In the genomic region with DNA sequence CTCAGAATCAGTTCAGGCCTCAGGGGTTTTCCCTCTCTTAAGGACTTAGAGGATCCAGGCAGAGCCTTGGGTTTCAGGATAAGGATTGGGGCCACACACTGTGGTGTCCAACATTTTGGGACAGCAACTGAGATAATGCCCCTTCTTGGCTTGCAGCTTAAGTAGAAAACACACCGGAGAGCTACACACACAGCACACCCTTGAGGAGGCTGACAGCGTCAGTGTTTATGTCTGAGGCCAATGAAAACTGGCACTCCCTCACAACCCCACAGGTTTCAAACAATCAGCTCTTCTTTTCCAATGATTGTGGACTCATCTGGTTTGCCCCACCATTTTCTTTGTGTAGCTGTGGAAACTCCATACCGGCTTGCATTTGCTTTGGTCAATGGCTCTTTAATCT, we compare ENCODE assay signal across 21 cellular contexts.
DNase-seq lines count a peak whose midpoint lies in the region; ATAC-seq and TF ChIP-seq lines count a peak whose summit lies in the region.
"Had no signal": no experiment of that assay in that cellular context is flagged by ENCODE, and none has a peak within 500 bp of the region (broad histone marks: within the 10 kb centered on the region; RNA-seq: fewer than 3 reads in every experiment).

No MANE protein-coding gene starts in this region.

- no peaks in the 10 kb centered on the region for H3K79me2 ChIP-seq in OCI-LY7 (ENCODE audit: insufficient read depth, low read depth, low read length)
- H3K79me2 ChIP-seq in neural progenitor cell (ENCODE audit: low read depth) = no peaks in the 10 kb centered on the region
- H3K79me2 ChIP-seq in MM.1S (ENCODE audit: low read length) = no peaks in the 10 kb centered on the region

- H3K9me2 ChIP-seq in OCI-LY7 (ENCODE audit: insufficient read depth, low read length) = no peaks in the 10 kb centered on the region
- H3K9me2 ChIP-seq in MM.1S (replicated peaks; ENCODE audit: insufficient read depth, low read length) = no peaks in the 10 kb centered on the region
- H3K9me2 ChIP-seq: SK-N-SH had no signal

- TF ChIP-seq EP300 in Ishikawa (IDR thresholded peaks at IDR 0.05; ENCODE audit: borderline replicate concordance) = no peak

- H3K4me1 Mint-ChIP-seq in neural progenitor cell = peaks cover 12% of the 10 kb centered on the region

- POLR2A ChIA-PET in OCI-LY7 (lab: Charles Lee) = interaction anchor here (2.4 kb wide), 1 partner anchor 39 kb away, joined by 5 read pairs; no protein-coding TSS in a partner anchor

- BruUV-seq in OCI-LY7 (replicated peaks; lab: Mats Ljungman, UMichigan) = no TSS peak

- H4K20me1 ChIP-seq in OCI-LY7 (ENCODE audit: insufficient read depth, low read length) (no peaks in the 10 kb centered on the region), neural progenitor cell (ENCODE audit: low read depth) (no peaks in the 10 kb centered on the region), MM.1S (ENCODE audit: insufficient read depth, low read length) (no peaks in the 10 kb centered on the region)

- H3K4me1 ChIP-seq in OCI-LY7 (ENCODE audit: insufficient read depth, low read length, poor library complexity, severe bottlenecking) (no peaks in the 10 kb centered on the region), neural progenitor cell (peaks cover 9% of the 10 kb centered on the region), MM.1S (ENCODE audit: low read length) (no peaks in the 10 kb centered on the region)

- no peaks in the 10 kb centered on the region for H3K36me3 Mint-ChIP-seq in neural progenitor cell

- TF ChIP-seq CTCF in OCI-LY7 (conservative IDR thresholded peaks at IDR 0.05; ENCODE audit: low read length) (peak; percentile 35), neural progenitor cell (IDR thresholded peaks at IDR 0.05) (peak; percentile 6), MM.1S (IDR thresholded peaks at IDR 0.05; ENCODE audit: low read length) (no peak)

- H3K9ac ChIP-seq in neural progenitor cell = no peak overlapping the region
- H3K9ac ChIP-seq in MM.1S (ENCODE audit: low read length) = no peak overlapping the region
- H3K9ac ChIP-seq: SK-N-SH had no signal

- H3K36me3 ChIP-seq in OCI-LY7 (ENCODE audit: insufficient read depth, low read length) (no peaks in the 10 kb centered on the region), neural progenitor cell (no peaks in the 10 kb centered on the region), MM.1S (replicated peaks; ENCODE audit: insufficient read depth, low read length) (no peaks in the 10 kb centered on the region)

- no peak overlapping the region for H3K4me2 ChIP-seq in OCI-LY7 (ENCODE audit: low read length)
- no peak overlapping the region for H3K4me2 ChIP-seq in neural progenitor cell
- H3K4me2 ChIP-seq in MM.1S (ENCODE audit: low read depth, low read length) = no peak overlapping the region
- H3K4me2 ChIP-seq: SK-N-SH had no signal

- peak overlapping the region; percentile 65 for H3K27ac Mint-ChIP-seq in neural progenitor cell

- CTCF ChIA-PET in OCI-LY7 (lab: Charles Lee; ENCODE audit: unreplicated experiment) = no interaction called here

- intact Hi-C loops in OCI-LY7 (cut with micrococcal nuclease; ENCODE audit: unreplicated experiment) = no loop called here

- no peak overlapping the region for H3K27ac ChIP-seq in OCI-LY7 (ENCODE audit: low read depth, low read length, poor library complexity, severe bottlenecking)
- no peak overlapping the region for H3K27ac ChIP-seq in neural progenitor cell
- no peak overlapping the region for H3K27ac ChIP-seq in MM.1S (ENCODE audit: low read length)

- H3K27me3 ChIP-seq in neural progenitor cell (no peaks in the 10 kb centered on the region), MM.1S (replicated peaks; ENCODE audit: insufficient read depth, low read length) (no peaks in the 10 kb centered on the region)

- no peaks in the 10 kb centered on the region for H3K9me3 ChIP-seq in OCI-LY7 (ENCODE audit: low read length)
- H3K9me3 ChIP-seq in neural progenitor cell (ENCODE audit: low read depth) = no peaks in the 10 kb centered on the region
- no peaks in the 10 kb centered on the region for H3K9me3 ChIP-seq in MM.1S (replicated peaks; ENCODE audit: insufficient read depth, low read length)
- H3K9me3 ChIP-seq: SK-N-SH had no signal

- H3K4me3 ChIP-seq in OCI-LY7 (ENCODE audit: low read depth, low read length, poor library complexity, severe bottlenecking) (no peak overlapping the region), neural progenitor cell (no peak overlapping the region), MM.1S (ENCODE audit: low read length) (no peak overlapping the region)

- TF ChIP-seq RAD21 in Ishikawa (IDR thresholded peaks at IDR 0.05; ENCODE audit: low read depth) = 0 out of 2 replicates have a peak, but pooled peaks have one; percentile 8

- no peaks in the 10 kb centered on the region for H3K27me3 Mint-ChIP-seq in neural progenitor cell (ENCODE audit: insufficient read depth, low read depth)

- no peak overlapping the region for H3K4me3 Mint-ChIP-seq in neural progenitor cell

- H3K9me3 Mint-ChIP-seq in neural progenitor cell = peaks cover 5% of the 10 kb centered on the region

- DNase-seq in OCI-LY7 (ENCODE audit: low spot score) = no peak
- peak; percentile 3 for DNase-seq in dermis blood vessel endothelial cell
- DNase-seq in neural progenitor cell (ENCODE audit: low spot score) = peak; percentile 7
- DNase-seq in MM.1S = no peak
- DNase-seq in DMS153 (lab: John Stamatoyannopoulos, UW) = no peak
- DNase-seq: ACHN, C1 segment of cervical spinal cord, DND-41, GDM1, HCEC 1CT, KG1, NCI-H1105 treated with DMSO at 0.1 percent for 48 hours, NCI-H1694, NCI-H2081 treated with DMSO at 0.1 percent for 48 hours, NCI-H774, OCI-M1, SHP77, SK-N-SH had no signal

- H2AFZ ChIP-seq in OCI-LY7 (ENCODE audit: low read length) = no peak overlapping the region
- H2AFZ ChIP-seq in neural progenitor cell (replicated peaks) = peak overlapping the region; percentile 63
- no peak overlapping the region for H2AFZ ChIP-seq in MM.1S (ENCODE audit: low read length)

- H3F3A ChIP-seq in neural progenitor cell (ENCODE audit: low read depth) (no peaks in the 10 kb centered on the region), MM.1S (ENCODE audit: insufficient read depth, low read length) (no peaks in the 10 kb centered on the region)

- ATAC-seq in HG02884 (IDR thresholded peaks at IDR 0.05; ENCODE audit: unreplicated experiment) = no peak
- no peak for ATAC-seq in GM18502 (IDR thresholded peaks at IDR 0.05; ENCODE audit: poor library complexity, unreplicated experiment)

TF ChIP-seq in Ishikawa, 13 proteins besides CTCF, POLR2A, EP300 and RAD21:
- TF ChIP-seq NFIC (IDR thresholded peaks at IDR 0.05) (no peak), YY1 (IDR thresholded peaks at IDR 0.05; ENCODE audit: low read depth) (no peak), TEAD4 (IDR thresholded peaks at IDR 0.05) (no peak), TAF1 (IDR thresholded peaks at IDR 0.05; ENCODE audit: low read depth) (no peak), EGR1 (IDR thresholded peaks at IDR 0.05) (no peak), CREB1 (IDR thresholded peaks at IDR 0.05; ENCODE audit: low read depth) (no peak), TCF12 (IDR thresholded peaks at IDR 0.05; ENCODE audit: low read depth) (no peak), ZBTB7A (IDR thresholded peaks at IDR 0.05; ENCODE audit: low read depth) (no peak), CEBPB (IDR thresholded peaks at IDR 0.05) (no peak), FOXM1 (IDR thresholded peaks at IDR 0.05; ENCODE audit: borderline replicate concordance, low read depth) (no peak)
- TF ChIP-seq, protein P1, sequence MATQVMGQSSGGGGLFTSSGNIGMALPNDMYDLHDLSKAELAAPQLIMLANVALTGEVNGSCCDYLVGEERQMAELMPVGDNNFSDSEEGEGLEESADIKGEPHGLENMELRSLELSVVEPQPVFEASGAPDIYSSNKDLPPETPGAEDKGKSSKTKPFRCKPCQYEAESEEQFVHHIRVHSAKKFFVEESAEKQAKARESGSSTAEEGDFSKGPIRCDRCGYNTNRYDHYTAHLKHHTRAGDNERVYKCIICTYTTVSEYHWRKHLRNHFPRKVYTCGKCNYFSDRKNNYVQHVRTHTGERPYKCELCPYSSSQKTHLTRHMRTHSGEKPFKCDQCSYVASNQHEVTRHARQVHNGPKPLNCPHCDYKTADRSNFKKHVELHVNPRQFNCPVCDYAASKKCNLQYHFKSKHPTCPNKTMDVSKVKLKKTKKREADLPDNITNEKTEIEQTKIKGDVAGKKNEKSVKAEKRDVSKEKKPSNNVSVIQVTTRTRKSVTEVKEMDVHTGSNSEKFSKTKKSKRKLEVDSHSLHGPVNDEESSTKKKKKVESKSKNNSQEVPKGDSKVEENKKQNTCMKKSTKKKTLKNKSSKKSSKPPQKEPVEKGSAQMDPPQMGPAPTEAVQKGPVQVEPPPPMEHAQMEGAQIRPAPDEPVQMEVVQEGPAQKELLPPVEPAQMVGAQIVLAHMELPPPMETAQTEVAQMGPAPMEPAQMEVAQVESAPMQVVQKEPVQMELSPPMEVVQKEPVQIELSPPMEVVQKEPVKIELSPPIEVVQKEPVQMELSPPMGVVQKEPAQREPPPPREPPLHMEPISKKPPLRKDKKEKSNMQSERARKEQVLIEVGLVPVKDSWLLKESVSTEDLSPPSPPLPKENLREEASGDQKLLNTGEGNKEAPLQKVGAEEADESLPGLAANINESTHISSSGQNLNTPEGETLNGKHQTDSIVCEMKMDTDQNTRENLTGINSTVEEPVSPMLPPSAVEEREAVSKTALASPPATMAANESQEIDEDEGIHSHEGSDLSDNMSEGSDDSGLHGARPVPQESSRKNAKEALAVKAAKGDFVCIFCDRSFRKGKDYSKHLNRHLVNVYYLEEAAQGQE (IDR thresholded peaks at IDR 0.05; ENCODE audit: low read depth) = no peak
- TF ChIP-seq, protein P2, sequence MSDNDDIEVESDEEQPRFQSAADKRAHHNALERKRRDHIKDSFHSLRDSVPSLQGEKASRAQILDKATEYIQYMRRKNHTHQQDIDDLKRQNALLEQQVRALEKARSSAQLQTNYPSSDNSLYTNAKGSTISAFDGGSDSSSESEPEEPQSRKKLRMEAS (IDR thresholded peaks at IDR 0.05) = no peak
- TF ChIP-seq, protein P3, sequence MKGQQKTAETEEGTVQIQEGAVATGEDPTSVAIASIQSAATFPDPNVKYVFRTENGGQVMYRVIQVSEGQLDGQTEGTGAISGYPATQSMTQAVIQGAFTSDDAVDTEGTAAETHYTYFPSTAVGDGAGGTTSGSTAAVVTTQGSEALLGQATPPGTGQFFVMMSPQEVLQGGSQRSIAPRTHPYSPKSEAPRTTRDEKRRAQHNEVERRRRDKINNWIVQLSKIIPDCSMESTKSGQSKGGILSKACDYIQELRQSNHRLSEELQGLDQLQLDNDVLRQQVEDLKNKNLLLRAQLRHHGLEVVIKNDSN (IDR thresholded peaks at IDR 0.05) = no peak
TF ChIP-seq in Ishikawa: peak in this region for 0.

Comparison
In these comparisons a context has a peak if more than half of its experiments do, and no peak if none do; other contexts are left out.
1. DNase-seq: peak in dermis blood vessel endothelial cell (single experiment) and neural progenitor cell (single experiment); none in OCI-LY7 (single experiment), MM.1S (single experiment) and DMS153 (single experiment).